ENCODE assay signal across 28 cellular contexts in genomic region chr5:107577551-107577950, GRCh38.
A peak's percentile ranks its signal among the peaks of the same experiment; 100 is the strongest.
DNase-seq lines count a peak whose midpoint lies in the region; ATAC-seq, FAIRE-seq and TF ChIP-seq lines count a peak whose summit lies in the region.
"Had no signal": no experiment of that assay in that cellular context is flagged by ENCODE, and none has a peak within 500 bp of the region (broad histone marks: within the 10 kb centered on the region; RNA-seq: fewer than 3 reads in every experiment).

No MANE protein-coding gene starts in this region.

- BruUV-seq in GM12878 (replicated peaks; lab: Mats Ljungman, UMichigan) = no TSS peak

- peaks cover 43% of the 10 kb centered on the region for H3K79me2 ChIP-seq in GM12878 (ENCODE audit: control insufficient read depth, insufficient read depth, low read length)

- H3K4me3 ChIP-seq in HUES6 (ENCODE audit: low read depth, low read length) (no peak overlapping the region), GM12878 (no peak overlapping the region), iPS-20b (ENCODE audit: low read length) (no peak overlapping the region)
- H3K4me3 ChIP-seq: prostate gland, transverse colon had no signal

- TF ChIP-seq CTCF in GM12878 (IDR thresholded peaks at IDR 0.05 in 2 of 3, conservative IDR thresholded peaks at IDR 0.05 in 1 of 3; ENCODE audit: control insufficient read depth in 2 of 3, extremely low read depth in 1 of 3, insufficient read depth in 1 of 3, low read depth in 3 of 3, low read length in 3 of 3) (no peak), GM10248 (IDR thresholded peaks at IDR 0.05; ENCODE audit: control extremely low read depth, extremely low read depth, low read depth, missing control alignments) (no peak)

- no peaks in the 10 kb centered on the region for H4K20me1 ChIP-seq in GM12878 (ENCODE audit: control insufficient read depth, insufficient read depth)

- H3K9me3 ChIP-seq in HUES6 (ENCODE audit: control insufficient read depth, insufficient read depth, low read depth, low read length) = no peaks in the 10 kb centered on the region
- H3K9me3 ChIP-seq in GM12878 (replicated peaks; ENCODE audit: control insufficient read depth, insufficient read depth, low read length) = no peaks in the 10 kb centered on the region
- no peaks in the 10 kb centered on the region for H3K9me3 ChIP-seq in iPS-20b (ENCODE audit: insufficient read depth, low read depth, low read length)
- H3K9me3 ChIP-seq: prostate gland, transverse colon had no signal

- DNase-seq in GM12878 (ENCODE audit: low read depth, low spot score) = no peak
- DNase-seq in Ammon's horn (ENCODE audit: low spot score) = no peak
- DNase-seq in NCI-H526 treated with DMSO at 0.1 percent for 48 hours (lab: John Stamatoyannopoulos, UW) = no peak
- DNase-seq in GM10248 (ENCODE audit: extremely low spot score) = no peak
- DNase-seq: activated CD4-positive, alpha-beta T cell treated with anti-CD3 and anti-CD28 coated beads, Interleukin-2, amount 10 ng/mL, durations not matched to agents 24 days and 14 days; activated effector memory CD4-positive, alpha-beta T cell treated with Interleukin-2 at 50 U/mL for 16 hours; anterior cingulate cortex; CD4-positive, CD25-positive, alpha-beta regulatory T cell; effector CD4-positive, alpha-beta T cell; left ventricle myocardium superior; midbrain; naive thymus-derived CD4-positive, alpha-beta T cell; NCI-H1048; NCI-H1694; NCI-H446; NCI-H774; occipital lobe; RPMI8226; stimulated activated CD4-positive, alpha-beta T cell treated with anti-CD3 and anti-CD28 coated beads, Interleukin-4, amount 100 ng/mL, for 24 hours; T-cell; transverse colon had no signal

- no peak overlapping the region for H2AFZ ChIP-seq in GM12878 (ENCODE audit: control insufficient read depth, low read depth, low read length)

- intact Hi-C loops in GM12878 (cut with micrococcal nuclease; ENCODE audit: unreplicated experiment) = loop anchor here (10.0 kb wide), 1 partner anchor 767 kb away; no protein-coding TSS in a partner anchor

- CTCF ChIA-PET in GM12878 (lab: Yijun Ruan, JAX) (interaction anchor here (1.2 kb wide), 1 partner anchor 97 kb away, joined by 4 read pairs; no protein-coding TSS in a partner anchor), GM10248 (lab: Yijun Ruan, JAX) (interaction anchor here (1.2 kb wide), 1 partner anchor 22 kb away, joined by 3 read pairs; no protein-coding TSS in a partner anchor)

- H3K4me2 ChIP-seq in GM12878 (ENCODE audit: control insufficient read depth, insufficient read depth) = peak overlapping the region; percentile 1; the same call in 1 of the 2 replicates

- H3K9ac ChIP-seq in HUES6 (ENCODE audit: low read length) = no peak overlapping the region
- no peak overlapping the region for H3K9ac ChIP-seq in GM12878 (ENCODE audit: control insufficient read depth, insufficient read depth, low read length)
- 0 out of 2 replicates have a peak overlapping the region, but pooled peaks have one; percentile 11 for H3K9ac ChIP-seq in iPS-20b (ENCODE audit: low read depth, low read length)

- peaks cover 48% of the 10 kb centered on the region for H3K4me1 ChIP-seq in HUES6 (ENCODE audit: control insufficient read depth, insufficient read depth, low read length)
- H3K4me1 ChIP-seq in GM12878 (ENCODE audit: control insufficient read depth, insufficient read depth, low read length) = peaks cover 7% of the 10 kb centered on the region
- H3K4me1 ChIP-seq in iPS-20b (ENCODE audit: insufficient read depth, low read length) = peaks cover 39% of the 10 kb centered on the region
- H3K4me1 ChIP-seq: prostate gland had no signal

- ATAC-seq in GM12878 (no peak; the same call in 1 of the 3 replicates), HG02571 (IDR thresholded peaks at IDR 0.05; ENCODE audit: unreplicated experiment) (no peak)
- ATAC-seq: activated naive CD4-positive, alpha-beta T cell treated with anti-CD3 and anti-CD28 coated beads, Interleukin-2, amount 50 U/mL, for 72 hours; left ventricle myocardium superior; naive thymus-derived CD4-positive, alpha-beta T cell; T-cell had no signal

- in situ Hi-C loops in GM12878 (cut with MboI) = no loop called here

- no peak for TF ChIP-seq EP300 in GM12878 (IDR thresholded peaks at IDR 0.05; ENCODE audit: borderline replicate concordance in 1 of 2, control insufficient read depth in 1 of 2, low read depth in 2 of 2, low read length in 2 of 2)

- H3K27me3 ChIP-seq in HUES6 (ENCODE audit: control insufficient read depth, insufficient read depth, low read length) (no peaks in the 10 kb centered on the region), GM12878 (replicated peaks in 1 of 2; ENCODE audit: control insufficient read depth in 2 of 2, insufficient read depth in 2 of 2, low read length in 1 of 2) (no peaks in the 10 kb centered on the region), iPS-20b (ENCODE audit: insufficient read depth, low read length) (no peaks in the 10 kb centered on the region)
- H3K27me3 ChIP-seq: transverse colon had no signal

- H3K36me3 ChIP-seq in HUES6 (ENCODE audit: control insufficient read depth, insufficient read depth, low read length) (no peaks in the 10 kb centered on the region), GM12878 (ENCODE audit: control insufficient read depth in 2 of 2, insufficient read depth in 2 of 2, low read length in 1 of 2) (no peaks in the 10 kb centered on the region), iPS-20b (ENCODE audit: insufficient read depth, low read depth, low read length) (no peaks in the 10 kb centered on the region)
- H3K36me3 ChIP-seq: prostate gland, transverse colon had no signal

- TF ChIP-seq RAD21 in GM12878 (IDR thresholded peaks at IDR 0.05; ENCODE audit: insufficient read depth, low read depth, low read length) = no peak

- no peak for FAIRE-seq in GM12878 (lab: Jason Lieb, UNC)
- FAIRE-seq: bronchial epithelial cell, islet of Langerhans had no signal

- no peak for TF ChIP-seq POLR2A in GM12878 (IDR thresholded peaks at IDR 0.05; ENCODE audit: low read depth, low read length)

- SMC1A ChIA-PET in GM12878 (lab: Charles Lee; ENCODE audit: uncharacterized antibody, unreplicated experiment) = interaction anchor here (0.5 to 1.5 kb wide), 10 partner anchors 18 to 514 kb away, joined by 3 to 6 read pairs (median 4); no protein-coding TSS in a partner anchor

- POLR2A ChIA-PET in GM12878 (lab: Charles Lee) = interaction anchor here (1.0 to 1.2 kb wide), 4 partner anchors 19 to 187 kb away, joined by 3 to 4 read pairs (median 4); no protein-coding TSS in a partner anchor
- POLR2A ChIA-PET in GM10248 (lab: Yijun Ruan, JAX) = no interaction called here

- H3K27ac ChIP-seq in HUES6 (ENCODE audit: low read depth, low read length) = peak overlapping the region; percentile 37
- H3K27ac ChIP-seq in GM12878 (ENCODE audit: control insufficient read depth, insufficient read depth) = peak overlapping the region; percentile 21; the same call in 1 of the 2 replicates
- no peak overlapping the region for H3K27ac ChIP-seq in iPS-20b (ENCODE audit: low read length)
- H3K27ac ChIP-seq: prostate gland, transverse colon had no signal

- RAD21 ChIA-PET in GM12878 (lab: Charles Lee; ENCODE audit: unreplicated experiment) = interaction anchor here (0.9 to 1.7 kb wide), 5 partner anchors 83 to 181 kb away, joined by 3 to 6 read pairs (median 3); no protein-coding TSS in a partner anchor

- 46% methylated on average over 6 of the region's 6 CpGs for WGBS in GM12878 (ENCODE audit: insufficient coverage, insufficient replicate concordance, low lambda C conversion rate, missing lambda C conversion rate)

TF ChIP-seq in GM12878, 131 proteins besides CTCF, POLR2A, EP300 and RAD21:
- TF ChIP-seq ZNF24 (IDR thresholded peaks at IDR 0.05) (no peak), MAX (IDR thresholded peaks at IDR 0.05; ENCODE audit: low read depth, low read length) (no peak), CHD1 (IDR thresholded peaks at IDR 0.05; ENCODE audit: low read depth, low read length) (no peak), EGR1 (IDR thresholded peaks at IDR 0.05; ENCODE audit: borderline replicate concordance in 1 of 2, low read depth in 2 of 2, low read length in 2 of 2) (no peak), MEF2A (IDR thresholded peaks at IDR 0.05; ENCODE audit: insufficient read depth, low read depth, low read length) (no peak), KAT2A (conservative IDR thresholded peaks at IDR 0.05; ENCODE audit: control insufficient read depth, low read depth, low read length) (no peak), IRF4 (IDR thresholded peaks at IDR 0.05; ENCODE audit: low read depth, low read length) (no peak), KDM1A (IDR thresholded peaks at IDR 0.05; ENCODE audit: borderline replicate concordance) (no peak), IKZF1 (conservative IDR thresholded peaks at IDR 0.05) (no peak)
